12 cellular contexts compared by ENCODE assay signal in the genomic region with DNA sequence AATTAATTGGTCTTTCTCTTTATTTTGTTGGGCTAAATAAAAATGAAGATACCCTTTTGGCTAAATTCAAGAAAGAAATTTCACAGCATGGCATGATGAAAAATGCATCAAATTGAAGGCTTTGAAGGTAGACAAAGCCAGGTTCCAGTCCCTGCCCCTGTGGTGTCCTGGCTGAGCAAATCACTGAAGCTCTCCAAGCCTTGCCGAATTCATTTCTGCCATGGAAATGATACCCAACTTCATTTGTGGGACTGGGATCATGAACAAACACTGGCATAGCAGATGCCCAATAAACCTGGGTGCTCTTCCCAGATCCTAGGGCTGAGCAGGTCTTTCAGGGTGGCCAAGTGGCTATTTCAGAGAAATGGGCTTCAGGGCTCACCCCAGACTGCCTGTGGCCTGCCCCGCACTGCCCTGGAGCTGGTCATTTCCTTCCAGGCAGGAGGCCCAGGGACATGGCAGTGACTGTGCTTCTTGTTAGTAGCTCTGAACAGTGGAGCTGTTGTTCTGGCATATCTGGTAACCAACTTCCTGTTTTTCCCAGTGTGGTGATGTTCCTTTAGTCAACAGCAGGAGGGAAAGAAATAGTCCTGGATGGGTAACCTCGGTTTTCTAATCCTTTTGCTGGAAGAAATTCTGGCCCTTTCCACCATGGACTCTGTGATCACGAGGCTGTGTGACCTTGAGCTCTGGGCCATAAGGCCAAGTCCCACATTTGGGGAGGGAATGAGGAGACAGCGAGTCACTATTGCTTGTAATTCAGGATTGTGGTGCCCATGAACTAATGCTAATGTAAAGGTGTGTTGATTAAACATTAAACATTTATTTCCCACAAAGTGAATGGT. TPM values are rescaled to one million over a fixed set of nuclear protein-coding genes. Genes with fewer than 3 reads are reported as not detected.
DNase-seq lines count a peak whose midpoint lies in the region; ATAC-seq and TF ChIP-seq lines count a peak whose summit lies in the region.
"Had no signal": no experiment of that assay in that cellular context is flagged by ENCODE, and none has a peak within 500 bp of the region (broad histone marks: within the 10 kb centered on the region; RNA-seq: fewer than 3 reads in every experiment).

No MANE protein-coding gene starts in this region.

- peaks cover 33 to 38% of the 10 kb centered on the region in 2 experiments; a peak in 3 of 4 replicates for H3K4me1 ChIP-seq in HCT116 (ENCODE audit: control insufficient read depth in 1 of 2, insufficient read depth in 2 of 2, low read length in 2 of 2)
- peaks cover 29% of the 10 kb centered on the region for H3K4me1 ChIP-seq in GM23338 (ENCODE audit: insufficient read depth)

- no peaks in the 10 kb centered on the region for H3K9me3 ChIP-seq in HCT116 (ENCODE audit: control insufficient read depth in 1 of 2, insufficient read depth in 1 of 2, low read depth in 1 of 2, low read length in 2 of 2)

- no peak overlapping the region for H3K4me3 Mint-ChIP-seq in GM23338
- H3K4me3 Mint-ChIP-seq: CD4-positive, alpha-beta memory T cell had no signal

- H3K4me3 ChIP-seq in HCT116 (replicated peaks in 1 of 2; ENCODE audit: low read depth in 1 of 2, low read length in 2 of 2), result no peak overlapping the region
- H3K4me3 ChIP-seq in epithelial cell of proximal tubule (ENCODE audit: low read depth, low read length), result no peak overlapping the region
- no peak overlapping the region for H3K4me3 ChIP-seq in GM23338

- POLR2A ChIA-PET in HCT116 (lab: Charles Lee), result no interaction called here

- H3K4me2 ChIP-seq in HCT116 (ENCODE audit: low read length) (no peak overlapping the region), GM23338 (no peak overlapping the region)

- H3K27me3 Mint-ChIP-seq in GM23338 (ENCODE audit: insufficient read depth, low read depth, poor library complexity), result peaks cover 4% of the 10 kb centered on the region
- H3K27me3 Mint-ChIP-seq: progenitor cell of endocrine pancreas had no signal

- RAD21 ChIA-PET in HCT116 (lab: Charles Lee; ENCODE audit: low non-redundant PET in 1 of 2, low total read pairs in 2 of 2, uncharacterized antibody in 2 of 2, unreplicated experiment in 2 of 2), result no interaction called here

- DNase-seq in HCT116 (ENCODE audit: low read depth, low spot score) (no peak), SK-MEL-5 (ENCODE audit: low read depth, low spot score) (peak; percentile 93), epithelial cell of proximal tubule (ENCODE audit: low read depth) (peak; percentile 72), pons (ENCODE audit: low spot score) (peak; percentile 58), NCI-H524 (lab: John Stamatoyannopoulos, UW) (no peak), NCI-H1048 (lab: John Stamatoyannopoulos, UW) (no peak), hippocampal formation (lab: John Stamatoyannopoulos, UW) (no peak), GM23338 (ENCODE audit: low spot score) (no peak)
- DNase-seq: CD4-positive, alpha-beta memory T cell; left cardiac atrium; NCI-H2029 treated with DMSO at 0.1 percent for 48 hours had no signal

- H4K20me1 ChIP-seq in HCT116 (ENCODE audit: insufficient read depth) (no peaks in the 10 kb centered on the region), GM23338 (replicated peaks; ENCODE audit: insufficient read depth) (no peaks in the 10 kb centered on the region; the same call in 1 of the 2 replicates)

- CTCF ChIA-PET in HCT116 (lab: Charles Lee), result no interaction called here

- H3K9me2 ChIP-seq in HCT116 (ENCODE audit: insufficient read depth) (no peaks in the 10 kb centered on the region), GM23338 (ENCODE audit: insufficient read depth) (peaks cover 5% of the 10 kb centered on the region; the same call in 1 of the 2 replicates)

- TF ChIP-seq CTCF in HCT116 (IDR thresholded peaks at IDR 0.05 in 2 of 3, conservative IDR thresholded peaks at IDR 0.05 in 1 of 3; ENCODE audit: borderline replicate concordance in 1 of 3, insufficient read depth in 1 of 3, low read depth in 2 of 3, low read length in 2 of 3), result no peak
- peak; percentile 31 for TF ChIP-seq CTCF in epithelial cell of proximal tubule (conservative IDR thresholded peaks at IDR 0.05; ENCODE audit: low read depth, low read length)
- no peak for TF ChIP-seq CTCF in GM23338 (conservative IDR thresholded peaks at IDR 0.05; ENCODE audit: low read depth in 2 of 2)

- no peak for TF ChIP-seq RAD21 in HCT116 (IDR thresholded peaks at IDR 0.05; ENCODE audit: low read depth)

- ATAC-seq in HCT116, result peak; percentile 35
- no peak for ATAC-seq in GM23338

- no peak overlapping the region for H3K9ac ChIP-seq in HCT116 (ENCODE audit: low read length)

- no peaks in the 10 kb centered on the region for H3F3A ChIP-seq in GM23338 (replicated peaks; ENCODE audit: low read depth)

- H3K27ac ChIP-seq in HCT116 (ENCODE audit: low read depth, low read length) (no peak overlapping the region), GM23338 (ENCODE audit: low read depth) (no peak overlapping the region)

- H3K4me1 Mint-ChIP-seq in GM23338, result peaks cover 39% of the 10 kb centered on the region

- H3K36me3 ChIP-seq in HCT116 (ENCODE audit: control insufficient read depth in 1 of 2, insufficient read depth in 2 of 2, low read length in 2 of 2) (no peaks in the 10 kb centered on the region), GM23338 (ENCODE audit: insufficient read depth) (no peaks in the 10 kb centered on the region)

- in situ Hi-C loops in SK-MEL-5 (cut with HindIII; ENCODE audit: low pct_unique_long_range_greater_than_20kb, low sequenced_read_pairs), result no loop called here

- intact Hi-C loops in HCT116 (cut with micrococcal nuclease), result no loop called here

- no TSS peak for BruUV-seq in HCT116 (replicated peaks; lab: Mats Ljungman, UMichigan)

- H3K9me3 Mint-ChIP-seq in GM23338, result no peaks in the 10 kb centered on the region
- H3K9me3 Mint-ChIP-seq: CD4-positive, alpha-beta memory T cell had no signal

- H3K36me3 Mint-ChIP-seq in GM23338 (ENCODE audit: low read depth), result no peaks in the 10 kb centered on the region
- H3K36me3 Mint-ChIP-seq: CD4-positive, alpha-beta memory T cell had no signal

- TF ChIP-seq POLR2A in HCT116 (IDR thresholded peaks at IDR 0.05; ENCODE audit: borderline replicate concordance, extremely low read depth, insufficient read depth, insufficient read length), result no peak

- H3K27ac Mint-ChIP-seq in GM23338, result no peak overlapping the region
- H3K27ac Mint-ChIP-seq: CD4-positive, alpha-beta memory T cell; progenitor cell of endocrine pancreas had no signal

- H3K79me2 ChIP-seq in HCT116 (ENCODE audit: insufficient read depth, low read length) (no peaks in the 10 kb centered on the region; the same call in 1 of the 2 replicates), GM23338 (replicated peaks; ENCODE audit: insufficient read depth) (peaks cover 24% of the 10 kb centered on the region; the same call in 1 of the 2 replicates)

- no peaks in the 10 kb centered on the region for H3K27me3 ChIP-seq in HCT116 (ENCODE audit: insufficient read depth, low read length)
- H3K27me3 ChIP-seq in GM23338 (ENCODE audit: insufficient read depth), result no peaks in the 10 kb centered on the region

- H2AFZ ChIP-seq in HCT116 (ENCODE audit: low read depth, low read length, poor library complexity, severe bottlenecking) (no peak overlapping the region), GM23338 (no peak overlapping the region)

TF ChIP-seq in HCT116, 20 proteins besides CTCF, POLR2A, EP300 and RAD21 (continues in another document):
- TF ChIP-seq YY1 (IDR thresholded peaks at IDR 0.05; ENCODE audit: extremely low read depth, insufficient replicate concordance, low read depth, low read length) (no peak), TCF7L2 (IDR thresholded peaks at IDR 0.05; ENCODE audit: borderline replicate concordance, extremely low read depth, insufficient read depth, insufficient read length) (no peak), SRF (IDR thresholded peaks at IDR 0.05; ENCODE audit: low read depth) (no peak), FOSL1 (IDR thresholded peaks at IDR 0.05; ENCODE audit: low read depth) (no peak)

TF ChIP-seq in GM23338, 12 proteins besides CTCF, POLR2A, EP300 and RAD21 (continues in another document):
- TF ChIP-seq NANOG (IDR thresholded peaks at IDR 0.05; ENCODE audit: borderline replicate concordance), result no peak

RNA-seq across cellular contexts. Expression of gene CTDSPL, which starts 47.6 kb away (rescaled TPM):
- 34.4 TPM for total RNA-seq in HCT116 (2021; ENCODE audit: unreplicated experiment)
- polyA plus RNA-seq in HCT116 (2012), result 17.1 and 27.8 TPM in 2 replicates
- total RNA-seq in SK-MEL-5 (2014; rRNA removed; shearing (Covaris generic)), result 15.5 and 16.1 TPM in 2 replicates
- polyA plus RNA-seq in SK-MEL-5 (2015; cell fraction: cytosol; rRNA removed), result 17.4 and 17.9 TPM in 2 replicates
- 12.1 and 17.3 TPM in 2 replicates for polyA plus RNA-seq in SK-MEL-5 (2015; cell fraction: nucleus; rRNA removed)
- total RNA-seq in epithelial cell of proximal tubule, result 25.5 and 26.7 TPM in 2 replicates
- 41.2 and 42.0 TPM in 2 replicates for total RNA-seq in GM23338 (2014; rRNA removed; shearing (Covaris generic))
- 23.2 and 23.8 TPM in 2 replicates for polyA plus RNA-seq in GM23338 (2016; fragmentation: Nextera tagmentation; extraction: Ambion mirVana)

Comparison
In these comparisons a context has a peak if more than half of its experiments do, and no peak if none do; other contexts are left out.
1. DNase-seq: peak in SK-MEL-5 (single experiment), epithelial cell of proximal tubule (single experiment) and pons (single experiment); none in HCT116 (single experiment), NCI-H524 (0 of 2), NCI-H1048 (single experiment), hippocampal formation (0 of 2) and GM23338 (single experiment).